16 cellular contexts compared by ENCODE assay signal in the genomic region with DNA sequence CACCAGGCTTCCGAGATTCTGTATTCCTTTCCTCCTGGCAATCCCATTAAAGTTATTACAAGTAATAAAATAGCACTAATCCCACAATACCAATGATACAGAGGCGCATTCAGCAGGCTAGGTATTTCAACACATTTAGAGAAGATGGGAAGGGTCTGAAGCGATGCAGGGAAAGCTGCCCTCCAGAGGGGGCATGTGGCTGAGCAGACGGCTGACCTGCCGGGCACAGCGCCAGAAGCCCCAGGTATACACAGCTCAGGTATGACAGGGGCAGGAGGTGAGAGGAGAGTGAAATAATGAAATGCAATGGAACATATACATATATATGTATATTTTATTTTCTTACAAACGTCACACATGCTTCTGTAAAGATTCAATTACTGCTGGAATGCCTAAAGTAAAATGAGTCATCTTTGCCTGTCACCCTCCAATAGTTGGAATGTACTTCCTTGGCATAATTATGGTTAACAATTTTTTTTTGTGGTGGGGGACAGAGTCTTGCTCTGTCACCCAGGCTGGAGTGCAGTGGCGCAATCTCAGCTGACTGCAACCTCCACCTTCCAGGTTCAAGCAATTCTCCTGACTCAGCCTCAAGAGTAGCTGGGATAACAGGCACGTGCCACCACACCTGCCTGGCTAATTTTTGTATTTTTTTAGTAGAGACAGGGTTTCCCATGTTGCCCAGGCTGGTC. TPM values are rescaled to one million over a fixed set of nuclear protein-coding genes. Genes with fewer than 3 reads are reported as not detected.
DNase-seq lines count a peak whose midpoint lies in the region; ATAC-seq and TF ChIP-seq lines count a peak whose summit lies in the region.
"Had no signal": no experiment of that assay in that cellular context is flagged by ENCODE, and none has a peak within 500 bp of the region (broad histone marks: within the 10 kb centered on the region; RNA-seq: fewer than 3 reads in every experiment).

No MANE protein-coding gene starts in this region.

- no peak overlapping the region for H3K4me3 Mint-ChIP-seq in CD4-positive, alpha-beta T cell
- H3K4me3 Mint-ChIP-seq: activated CD4-positive, alpha-beta T cell treated with anti-CD3 and anti-CD28 coated beads, Interleukin-2, amount 10 ng/mL, durations not matched to agents 24 days and 14 days; brain; T-helper 17 cell had no signal

- H3K27me3 ChIP-seq in CD4-positive, alpha-beta T cell (ENCODE audit: control insufficient read depth, insufficient read depth, low read length), result no peaks in the 10 kb centered on the region
- H3K27me3 ChIP-seq: ovary, suprapubic skin had no signal

- H3K4me1 Mint-ChIP-seq in CD4-positive, alpha-beta T cell (ENCODE audit: low read depth), result peaks cover 10% of the 10 kb centered on the region
- H3K4me1 Mint-ChIP-seq: brain had no signal

- H3K36me3 Mint-ChIP-seq in CD4-positive, alpha-beta T cell (ENCODE audit: low read depth), result no peaks in the 10 kb centered on the region
- H3K36me3 Mint-ChIP-seq: brain had no signal

- H3K27me3 Mint-ChIP-seq in CD4-positive, alpha-beta T cell, result no peaks in the 10 kb centered on the region
- H3K27me3 Mint-ChIP-seq: brain, T-helper 17 cell had no signal

- ATAC-seq in CD4-positive, alpha-beta T cell (ENCODE audit: poor library complexity), result no peak
- ATAC-seq: T-helper 17 cell had no signal

- intact Hi-C loops in CD4-positive, alpha-beta T cell (cut with DNase I, micrococcal nuclease), result no loop called here

- H3K4me3 ChIP-seq in cardiac fibroblast (replicated peaks in 1 of 2; ENCODE audit: low read depth in 2 of 2, low read length in 2 of 2), result no peak overlapping the region
- H3K4me3 ChIP-seq: ovary, suprapubic skin had no signal

- CTCF ChIA-PET in CD4-positive, alpha-beta T cell (lab: Charles Lee), result no interaction called here

- DNase-seq in ELR (ENCODE audit: low read depth) (peak; percentile 82), LHCN-M2 (ENCODE audit: low read depth) (peak; percentile 22), cardiac fibroblast (ENCODE audit: low read depth in 2 of 2) (peak; percentile 24 to 27), kidney tubule cell (ENCODE audit: low spot score) (peak; percentile 96), COLO668 (lab: John Stamatoyannopoulos, UW; ENCODE audit: unreplicated experiment) (no peak), GM20000 (ENCODE audit: low spot score) (no peak), HuH-7 (ENCODE audit: low spot score) (no peak)
- DNase-seq in CD4-positive, alpha-beta T cell, result no peak
- DNase-seq: activated CD4-positive, alpha-beta T cell treated with anti-CD3 and anti-CD28 coated beads, Interleukin-2, amount 10 ng/mL, durations not matched to agents 24 days and 14 days; Karpas-422; midbrain; NCI-H2171; T-helper 17 cell had no signal

- POLR2A ChIA-PET in CD4-positive, alpha-beta T cell (lab: Charles Lee), result no interaction called here

- H3K27ac Mint-ChIP-seq in CD4-positive, alpha-beta T cell, result no peak overlapping the region
- H3K27ac Mint-ChIP-seq: activated CD4-positive, alpha-beta T cell treated with anti-CD3 and anti-CD28 coated beads, Interleukin-2, amount 10 ng/mL, durations not matched to agents 24 days and 14 days; brain had no signal

- no peaks in the 10 kb centered on the region for H3K9me3 ChIP-seq in CD4-positive, alpha-beta T cell (ENCODE audit: control insufficient read depth, low read length)
- H3K9me3 ChIP-seq: ovary, suprapubic skin had no signal

- H3K27ac ChIP-seq in CD4-positive, alpha-beta T cell (ENCODE audit: low read depth, low read length), result no peak overlapping the region
- H3K27ac ChIP-seq: ovary, suprapubic skin had no signal

- H3K9me3 Mint-ChIP-seq in CD4-positive, alpha-beta T cell, result no peaks in the 10 kb centered on the region
- H3K9me3 Mint-ChIP-seq: activated CD4-positive, alpha-beta T cell treated with anti-CD3 and anti-CD28 coated beads, Interleukin-2, amount 10 ng/mL, durations not matched to agents 24 days and 14 days had no signal

- TF ChIP-seq CTCF in cardiac fibroblast (IDR thresholded peaks at IDR 0.05; ENCODE audit: low read depth, low read length) (no peak), GM20000 (IDR thresholded peaks at IDR 0.05; ENCODE audit: extremely low read depth, missing control alignments) (no peak)
- no peak for TF ChIP-seq CTCF in CD4-positive, alpha-beta T cell (IDR thresholded peaks at IDR 0.05)

RNA-seq across cellular contexts. Expression of a gene that starts 21.3 kb away (rescaled TPM):
- total RNA-seq in LHCN-M2 (2014; rRNA removed), result 15.3 and 18.9 TPM in 2 replicates
- polyA plus RNA-seq in LHCN-M2 (2012), result 5.8 TPM
- 10 to 100 TPM; 55.7 to 56.9 TPM for total RNA-seq in CD4-positive, alpha-beta T cell

Comparison
In these comparisons a context has a peak if more than half of its experiments do, and no peak if none do; other contexts are left out.
1. DNase-seq: peak in ELR (single experiment), LHCN-M2 (single experiment), cardiac fibroblast (2 of 2) and kidney tubule cell (single experiment); none in COLO668 (single experiment), CD4-positive, alpha-beta T cell (0 of 10), GM20000 (single experiment) and HuH-7 (single experiment).